8 cellular contexts compared by ENCODE assay signal in genomic region chr7:129644634-129645230, GRCh38. TPM values are rescaled to one million over a fixed set of nuclear protein-coding genes. Genes with fewer than 3 reads are reported as not detected.
DNase-seq lines count a peak whose midpoint lies in the region; ATAC-seq, FAIRE-seq and TF ChIP-seq lines count a peak whose summit lies in the region.

No MANE protein-coding gene starts in this region.

- no peak for ATAC-seq in thoracic aorta (ENCODE audit: insufficient number of reproducible peaks, low FRiP score, low read depth)
- ATAC-seq in HG03342 (IDR thresholded peaks at IDR 0.05; ENCODE audit: unreplicated experiment), result no peak

- H3K27ac ChIP-seq in thoracic aorta, result no peak overlapping the region

- no peak overlapping the region for H3K4me2 ChIP-seq in Loucy (ENCODE audit: low read depth, low read length, poor library complexity, severe bottlenecking)

- H3F3A ChIP-seq in Loucy (ENCODE audit: low read depth), result no peaks in the 10 kb centered on the region

- H2AFZ ChIP-seq in Loucy (ENCODE audit: low read length), result no peak overlapping the region

- H3K27me3 ChIP-seq in Loucy (ENCODE audit: insufficient read depth, low read length, poor library complexity, severe bottlenecking), result no peaks in the 10 kb centered on the region
- H3K27me3 ChIP-seq in thoracic aorta (replicated peaks; ENCODE audit: insufficient read depth), result no peaks in the 10 kb centered on the region

- H3K9me3 ChIP-seq in Loucy (ENCODE audit: insufficient read depth, low read depth, low read length) (no peaks in the 10 kb centered on the region), thoracic aorta (no peaks in the 10 kb centered on the region)

- H3K79me2 ChIP-seq in Loucy (ENCODE audit: insufficient read depth, low read length), result peaks cover 44% of the 10 kb centered on the region

- no peak overlapping the region for H3K4me3 ChIP-seq in Loucy (ENCODE audit: low read length, poor library complexity, severe bottlenecking)
- H3K4me3 ChIP-seq in thoracic aorta, result no peak overlapping the region

- no peaks in the 10 kb centered on the region for H3K9me2 ChIP-seq in Loucy (replicated peaks; ENCODE audit: low read depth, low read length)

- TF ChIP-seq CTCF in Loucy (conservative IDR thresholded peaks at IDR 0.05; ENCODE audit: low read length) (peak; percentile 60), thoracic aorta (IDR thresholded peaks at IDR 0.05) (peak; percentile 36)

- no peak overlapping the region for H3K9ac ChIP-seq in Loucy (ENCODE audit: low read depth, low read length, poor library complexity, severe bottlenecking)

- no peaks in the 10 kb centered on the region; the same call in 1 of the 2 replicates for H3K36me3 ChIP-seq in Loucy (ENCODE audit: insufficient read depth, low read length)
- H3K36me3 ChIP-seq in thoracic aorta, result no peaks in the 10 kb centered on the region

- H3K4me1 ChIP-seq in Loucy (ENCODE audit: insufficient read depth, low read length, poor library complexity, severe bottlenecking) (no peaks in the 10 kb centered on the region), thoracic aorta (ENCODE audit: control insufficient read depth in 1 of 2, low read depth in 2 of 2) (no peaks in the 10 kb centered on the region)

- DNase-seq in DMS 273 (lab: John Stamatoyannopoulos, UW; ENCODE audit: unreplicated experiment) (peak; percentile 84), SK-N-DZ (ENCODE audit: low spot score) (peak; percentile 51), frontal cortex (ENCODE audit: low spot score in 2 of 2) (peak in 1 of 2 donors; percentile 34), thoracic aorta (ENCODE audit: low spot score) (no peak), T1000 (lab: John Stamatoyannopoulos, UW) (no peak)
- no peak for DNase-seq in stimulated activated CD4-positive, alpha-beta T cell treated with anti-CD3 and anti-CD28 coated beads, Interleukin-2, amount 100 ng/mL, for 24 hours

- peaks cover 8% of the 10 kb centered on the region for H4K20me1 ChIP-seq in Loucy (ENCODE audit: insufficient read depth, low read length, poor library complexity, severe bottlenecking)

- FAIRE-seq in frontal cortex (lab: Jason Lieb, UNC), result peak; percentile 87

RNA-seq across cellular contexts. Expression of gene NRF1, which starts 33.2 kb away (rescaled TPM):
- 8.8 and 15.2 TPM in 2 replicates for polyA plus RNA-seq in SK-N-DZ (2014; cell fraction: cytosol; rRNA removed)
- 11.9 and 14.8 TPM in 2 replicates for polyA plus RNA-seq in SK-N-DZ (2014; cell fraction: nucleus; rRNA removed)
- total RNA-seq in frontal cortex (19.2 TPM), thoracic aorta (10 to 100 TPM; 19.2 to 37.6 TPM)

Comparison
In these comparisons a context has a peak if more than half of its experiments do, and no peak if none do; other contexts are left out.
1. DNase-seq: peak in DMS 273 (single experiment) and SK-N-DZ (single experiment); none in thoracic aorta (single experiment), T1000 (single experiment) and stimulated activated CD4-positive, alpha-beta T cell treated with anti-CD3 and anti-CD28 coated beads, Interleukin-2, amount 100 ng/mL, for 24 hours (0 of 2).